In genomic region chr2:105934467-105934866, GRCh38 we compare ENCODE assay signal across 11 cellular contexts.
DNase-seq lines count a peak whose midpoint lies in the region; ATAC-seq, FAIRE-seq and TF ChIP-seq lines count a peak whose summit lies in the region.
"Had no signal": no experiment of that assay in that cellular context is flagged by ENCODE, and none has a peak within 500 bp of the region (broad histone marks: within the 10 kb centered on the region; RNA-seq: fewer than 3 reads in every experiment).

No MANE protein-coding gene starts in this region.

- no peak overlapping the region for H3K4me3 Mint-ChIP-seq in activated T-cell treated with anti-CD3 and anti-CD28 coated beads, Interleukin-2, amount 50 U/mL, for 72 hours
- H3K4me3 Mint-ChIP-seq in mesothelial cell of epicardium: no peak overlapping the region
- peak overlapping the region in 1 of 2 donors; percentile 27 for H3K4me3 Mint-ChIP-seq in stimulated activated naive CD8-positive, alpha-beta T cell treated with anti-CD3 and anti-CD28 coated beads, Interleukin-15, amount 100 ng/mL, for 72 hours
- H3K4me3 Mint-ChIP-seq in natural killer cell treated with Interleukin-12 subunit alpha and Interleukin-12 subunit beta and Interleukin-15 and Interleukin-18, amount 100 ng/mL, for 72 hours: no peak overlapping the region

- peaks cover 15% of the 10 kb centered on the region for H3K4me1 Mint-ChIP-seq in activated T-cell treated with anti-CD3 and anti-CD28 coated beads, Interleukin-2, amount 50 U/mL, for 72 hours (ENCODE audit: low read depth)
- no peaks in the 10 kb centered on the region for H3K4me1 Mint-ChIP-seq in mesothelial cell of epicardium
- peaks cover 42% of the 10 kb centered on the region for H3K4me1 Mint-ChIP-seq in stimulated activated naive CD8-positive, alpha-beta T cell treated with anti-CD3 and anti-CD28 coated beads, Interleukin-15, amount 100 ng/mL, for 72 hours
- peaks cover 0 to under 1% of the 10 kb centered on the region in 2 donors for H3K4me1 Mint-ChIP-seq in natural killer cell treated with Interleukin-12 subunit alpha and Interleukin-12 subunit beta and Interleukin-15 and Interleukin-18, amount 100 ng/mL, for 72 hours (ENCODE audit: low read depth in 2 of 2)

- no peaks in the 10 kb centered on the region for H3K27me3 Mint-ChIP-seq in activated T-cell treated with anti-CD3 and anti-CD28 coated beads, Interleukin-2, amount 50 U/mL, for 72 hours (ENCODE audit: low read depth)
- no peaks in the 10 kb centered on the region for H3K27me3 Mint-ChIP-seq in mesothelial cell of epicardium (ENCODE audit: low read depth)
- H3K27me3 Mint-ChIP-seq in stimulated activated naive CD8-positive, alpha-beta T cell treated with anti-CD3 and anti-CD28 coated beads, Interleukin-15, amount 100 ng/mL, for 72 hours: no peaks in the 10 kb centered on the region
- peaks cover 0 to 2% of the 10 kb centered on the region in 2 donors for H3K27me3 Mint-ChIP-seq in natural killer cell treated with Interleukin-12 subunit alpha and Interleukin-12 subunit beta and Interleukin-15 and Interleukin-18, amount 100 ng/mL, for 72 hours

- H3K27ac Mint-ChIP-seq in activated T-cell treated with anti-CD3 and anti-CD28 coated beads, Interleukin-2, amount 50 U/mL, for 72 hours: no peak overlapping the region
- peak overlapping the region; percentile 60 for H3K27ac Mint-ChIP-seq in mesothelial cell of epicardium
- peak overlapping the region in 1 of 2 donors; percentile 52 for H3K27ac Mint-ChIP-seq in stimulated activated naive CD8-positive, alpha-beta T cell treated with anti-CD3 and anti-CD28 coated beads, Interleukin-15, amount 100 ng/mL, for 72 hours
- no peak overlapping the region for H3K27ac Mint-ChIP-seq in natural killer cell treated with Interleukin-12 subunit alpha and Interleukin-12 subunit beta and Interleukin-15 and Interleukin-18, amount 100 ng/mL, for 72 hours

- no peak for TF ChIP-seq CTCF in mesothelial cell of epicardium (IDR thresholded peaks at IDR 0.05; ENCODE audit: unreplicated experiment)

- DNase-seq in activated CD4-positive, CD25-positive, alpha-beta regulatory T cell treated with anti-CD3 and anti-CD28 coated beads, Interleukin-2, amount 50 U/mL, for 16 hours (ENCODE audit: low read depth, low spot score): peak; percentile 7
- no peak for DNase-seq in activated CD4-positive, CD25-positive, alpha-beta regulatory T cell treated with anti-CD3 and anti-CD28 coated beads, Interleukin-2, amount 50 U/mL, for 72 hours
- DNase-seq in activated T-cell treated with anti-CD3 and anti-CD28 coated beads, Interleukin-2, amount 50 U/mL, for 72 hours: peak; percentile 44 to 56
- DNase-seq in mesothelial cell of epicardium (ENCODE audit: low spot score in 2 of 2, unreplicated experiment in 2 of 2): no peak
- DNase-seq in stimulated activated naive CD8-positive, alpha-beta T cell treated with anti-CD3 and anti-CD28 coated beads, Interleukin-15, amount 100 ng/mL, for 72 hours: peak; percentile 51 to 54
- no peak for DNase-seq in GM12892 (ENCODE audit: insufficient read length)
- DNase-seq in natural killer cell treated with Interleukin-12 subunit alpha and Interleukin-12 subunit beta and Interleukin-15 and Interleukin-18, amount 100 ng/mL, for 72 hours (ENCODE audit: low spot score): no peak
- DNase-seq: aorta, NCI-H1417 treated with DMSO at 0.1 percent for 48 hours had no signal

- peaks cover 4 to 20% of the 10 kb centered on the region in 2 donors for H3K36me3 Mint-ChIP-seq in activated T-cell treated with anti-CD3 and anti-CD28 coated beads, Interleukin-2, amount 50 U/mL, for 72 hours (ENCODE audit: insufficient read depth in 2 of 2)
- H3K36me3 Mint-ChIP-seq in mesothelial cell of epicardium: no peaks in the 10 kb centered on the region
- H3K36me3 Mint-ChIP-seq in natural killer cell treated with Interleukin-12 subunit alpha and Interleukin-12 subunit beta and Interleukin-15 and Interleukin-18, amount 100 ng/mL, for 72 hours: no peaks in the 10 kb centered on the region

- FAIRE-seq in GM12892 (lab: Jason Lieb, UNC): no peak
- FAIRE-seq: A204.1 had no signal

- TF ChIP-seq POLR2A in GM12892 (IDR thresholded peaks at IDR 0.05; ENCODE audit: low read depth, low read length): no peak

- peak; percentile 89 to 93 for ATAC-seq in activated T-cell treated with anti-CD3 and anti-CD28 coated beads, Interleukin-2, amount 50 U/mL, for 72 hours (replicated peaks in 1 of 2)
- peak; percentile 91 for ATAC-seq in stimulated activated naive CD8-positive, alpha-beta T cell treated with anti-CD3 and anti-CD28 coated beads, Interleukin-15, amount 100 ng/mL, for 72 hours
- no peak for ATAC-seq in HG03342 (IDR thresholded peaks at IDR 0.05; ENCODE audit: unreplicated experiment)
- no peak for ATAC-seq in natural killer cell treated with Interleukin-12 subunit alpha and Interleukin-12 subunit beta and Interleukin-15 and Interleukin-18, amount 100 ng/mL, for 72 hours

- peaks cover 8 to 10% of the 10 kb centered on the region in 2 donors for H3K9me3 Mint-ChIP-seq in activated T-cell treated with anti-CD3 and anti-CD28 coated beads, Interleukin-2, amount 50 U/mL, for 72 hours
- H3K9me3 Mint-ChIP-seq in mesothelial cell of epicardium: peaks cover 8% of the 10 kb centered on the region
- H3K9me3 Mint-ChIP-seq in stimulated activated naive CD8-positive, alpha-beta T cell treated with anti-CD3 and anti-CD28 coated beads, Interleukin-15, amount 100 ng/mL, for 72 hours: peaks cover 7% of the 10 kb centered on the region in 2 donors
- H3K9me3 Mint-ChIP-seq in natural killer cell treated with Interleukin-12 subunit alpha and Interleukin-12 subunit beta and Interleukin-15 and Interleukin-18, amount 100 ng/mL, for 72 hours: no peaks in the 10 kb centered on the region

Comparison
In these comparisons a context has a peak if more than half of its experiments do, and no peak if none do; other contexts are left out.
1. DNase-seq: peak in activated CD4-positive, CD25-positive, alpha-beta regulatory T cell treated with anti-CD3 and anti-CD28 coated beads, Interleukin-2, amount 50 U/mL, for 16 hours (single experiment), activated T-cell treated with anti-CD3 and anti-CD28 coated beads, Interleukin-2, amount 50 U/mL, for 72 hours (2 of 2) and stimulated activated naive CD8-positive, alpha-beta T cell treated with anti-CD3 and anti-CD28 coated beads, Interleukin-15, amount 100 ng/mL, for 72 hours (2 of 2); none in activated CD4-positive, CD25-positive, alpha-beta regulatory T cell treated with anti-CD3 and anti-CD28 coated beads, Interleukin-2, amount 50 U/mL, for 72 hours (single experiment), mesothelial cell of epicardium (0 of 2), GM12892 (single experiment) and natural killer cell treated with Interleukin-12 subunit alpha and Interleukin-12 subunit beta and Interleukin-15 and Interleukin-18, amount 100 ng/mL, for 72 hours (single experiment).
2. ATAC-seq: peak in activated T-cell treated with anti-CD3 and anti-CD28 coated beads, Interleukin-2, amount 50 U/mL, for 72 hours (2 of 2) and stimulated activated naive CD8-positive, alpha-beta T cell treated with anti-CD3 and anti-CD28 coated beads, Interleukin-15, amount 100 ng/mL, for 72 hours (single experiment); none in HG03342 (single experiment) and natural killer cell treated with Interleukin-12 subunit alpha and Interleukin-12 subunit beta and Interleukin-15 and Interleukin-18, amount 100 ng/mL, for 72 hours (0 of 2).